In the genomic region with DNA sequence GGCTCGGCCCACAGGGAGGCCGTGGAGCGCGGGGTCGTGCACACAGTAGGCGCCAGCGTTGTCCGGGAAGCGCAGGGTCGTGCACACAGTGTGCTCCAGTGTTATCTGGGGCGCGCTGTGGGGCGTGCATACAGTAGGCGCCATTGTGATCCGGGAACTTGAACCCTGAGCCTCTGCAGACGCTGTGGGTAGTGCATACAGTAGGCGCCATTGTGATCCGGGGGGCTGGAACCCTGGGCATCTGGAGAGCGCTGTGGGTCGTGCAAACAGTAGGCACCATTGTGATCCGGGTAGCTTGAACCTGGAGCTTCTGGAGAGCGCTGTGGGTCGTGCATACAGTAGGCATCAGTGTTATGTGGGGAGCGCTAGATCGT, we compare ENCODE assay signal across 8 cellular contexts. TPM values are rescaled to one million over a fixed set of nuclear protein-coding genes. Genes with fewer than 3 reads are reported as not detected.
A peak's percentile ranks its signal among the peaks of the same experiment; 100 is the strongest.
DNase-seq lines count a peak whose midpoint lies in the region; ATAC-seq and TF ChIP-seq lines count a peak whose summit lies in the region.

No MANE protein-coding gene starts in this region.

- H3K9me3 ChIP-seq in left lung (no peaks in the 10 kb centered on the region), thymus (ENCODE audit: control insufficient read depth) (no peaks in the 10 kb centered on the region)

- intact Hi-C loops in activated CD4-positive, alpha-beta T cell treated with anti-CD3 and anti-CD28 coated beads for 36 hours (cut with DNase I, micrococcal nuclease), result loop anchor here in 1 of 2 experiments (2.0 to 5.0 kb wide), 5 partner anchors 52 to 446 kb away; partner anchors contain the start of gene MBP
- intact Hi-C loops in left lung (cut with DNase I), result no loop called here
- intact Hi-C loops in posterior vena cava (cut with DNase I), result no loop called here

- H3K36me3 ChIP-seq in left lung (no peaks in the 10 kb centered on the region), thymus (ENCODE audit: control insufficient read depth, insufficient read depth) (no peaks in the 10 kb centered on the region)

- peaks cover 56% of the 10 kb centered on the region for H3K4me1 Mint-ChIP-seq in activated CD4-positive, alpha-beta T cell treated with anti-CD3 and anti-CD28 coated beads for 36 hours

- H3K4me3 ChIP-seq in astrocyte of the cerebellum (ENCODE audit: low read depth, low read length) (peak overlapping the region; percentile 67), left lung (peak overlapping the region; percentile 58 to 91), thymus (ENCODE audit: low read length) (peak overlapping the region; percentile 98)

- POLR2A ChIA-PET in activated CD4-positive, alpha-beta T cell treated with anti-CD3 and anti-CD28 coated beads for 36 hours (lab: Charles Lee), result interaction anchor here (0.6 kb wide), 1 partner anchor 12 kb away, joined by 3 read pairs; no protein-coding TSS in a partner anchor

- H3K27ac ChIP-seq in left lung (peak overlapping the region; percentile 86 to 95), thymus (ENCODE audit: low read depth) (peak overlapping the region; percentile 96)

- H3K27me3 Mint-ChIP-seq in activated CD4-positive, alpha-beta T cell treated with anti-CD3 and anti-CD28 coated beads for 36 hours, result no peaks in the 10 kb centered on the region

- H3K36me3 Mint-ChIP-seq in activated CD4-positive, alpha-beta T cell treated with anti-CD3 and anti-CD28 coated beads for 36 hours (ENCODE audit: low read depth), result peaks cover 9% of the 10 kb centered on the region

- WGBS in thymus, result 6% methylated on average over 25 of the region's 25 CpGs

- CTCF ChIA-PET in activated CD4-positive, alpha-beta T cell treated with anti-CD3 and anti-CD28 coated beads for 36 hours (lab: Charles Lee), result interaction anchor here (1.3 kb wide), 1 partner anchor 20 kb away, joined by 5 read pairs; no protein-coding TSS in a partner anchor

- in situ Hi-C loops in astrocyte of the cerebellum (cut with HindIII; ENCODE audit: low sequenced_read_pairs), result no loop called here

- no peak for DNase-seq in activated CD4-positive, alpha-beta T cell treated with anti-CD3 and anti-CD28 coated beads for 36 hours
- no peak for DNase-seq in activated CD4-positive, alpha-beta T cell treated with anti-CD3 and anti-CD28 coated beads, Interleukin-2, amount 50 U/mL, for 4 hours
- no peak for DNase-seq in astrocyte of the cerebellum (ENCODE audit: low read depth)
- DNase-seq in left lung, result peak in 1 of 2 donors; percentile 40
- DNase-seq in CD1c-positive myeloid dendritic cell (ENCODE audit: extremely low spot score), result no peak
- DNase-seq in posterior vena cava (ENCODE audit: low spot score), result no peak
- DNase-seq in NCI-H524 (lab: John Stamatoyannopoulos, UW), result no peak

- peak overlapping the region; percentile 88 for H3K27ac Mint-ChIP-seq in activated CD4-positive, alpha-beta T cell treated with anti-CD3 and anti-CD28 coated beads for 36 hours

- H3K4me3 Mint-ChIP-seq in activated CD4-positive, alpha-beta T cell treated with anti-CD3 and anti-CD28 coated beads for 36 hours, result peak overlapping the region; percentile 88

- H3K4me1 ChIP-seq in left lung, result peaks cover 6 to 41% of the 10 kb centered on the region in 2 donors
- peaks cover 15% of the 10 kb centered on the region for H3K4me1 ChIP-seq in thymus (ENCODE audit: control insufficient read depth, insufficient read depth, low read length)

- H3K27me3 ChIP-seq in left lung (no peaks in the 10 kb centered on the region), thymus (ENCODE audit: control insufficient read depth, insufficient read depth) (no peaks in the 10 kb centered on the region)

- TF ChIP-seq CTCF in astrocyte of the cerebellum (IDR thresholded peaks at IDR 0.05; ENCODE audit: low read depth, low read length, missing control alignments) (no peak), left lung (IDR thresholded peaks at IDR 0.05) (no peak)

- no peak for ATAC-seq in activated CD4-positive, alpha-beta T cell treated with anti-CD3 and anti-CD28 coated beads for 36 hours
- peak; percentile 4 for ATAC-seq in left lung

- no peaks in the 10 kb centered on the region for H3K9me3 Mint-ChIP-seq in activated CD4-positive, alpha-beta T cell treated with anti-CD3 and anti-CD28 coated beads for 36 hours (ENCODE audit: low read depth)

RNA-seq across cellular contexts. Expression of gene ZNF236, which starts 0.8 kb away (rescaled TPM):
- total RNA-seq in activated CD4-positive, alpha-beta T cell treated with anti-CD3 and anti-CD28 coated beads for 36 hours, result 10 to 100 TPM; 13.7 to 25.7 TPM
- total RNA-seq in left lung (10 to 100 TPM; 14.9 to 15.1 TPM), posterior vena cava (10 to 100 TPM; 14.1 to 14.2 TPM)
- polyA plus RNA-seq in thymus, result 4.0 TPM
